In genomic region chr6:36340671-36341454, GRCh38 we compare ENCODE assay signal across 9 cellular contexts. TPM values are rescaled to one million over a fixed set of nuclear protein-coding genes. Genes with fewer than 3 reads are reported as not detected.
DNase-seq lines count a peak whose midpoint lies in the region; ATAC-seq, FAIRE-seq and TF ChIP-seq lines count a peak whose summit lies in the region.
"Had no signal": no experiment of that assay in that cellular context is flagged by ENCODE, and none has a peak within 500 bp of the region (broad histone marks: within the 10 kb centered on the region; RNA-seq: fewer than 3 reads in every experiment).

No MANE protein-coding gene starts in this region.

- peak; percentile 36 for FAIRE-seq in HTR-8/SVneo (lab: Jason Lieb, UNC)

- H3K36me3 Mint-ChIP-seq in Calu3 (ENCODE audit: insufficient read depth, unreplicated experiment) = peaks cover 5% of the 10 kb centered on the region
- no peaks in the 10 kb centered on the region for H3K36me3 Mint-ChIP-seq in activated naive CD8-positive, alpha-beta T cell treated with anti-CD3 and anti-CD28 coated beads, Interleukin-2, amount 50 U/mL, for 24 hours (ENCODE audit: low read depth)
- H3K36me3 Mint-ChIP-seq: activated naive CD8-positive, alpha-beta T cell had no signal

- no peaks in the 10 kb centered on the region for H3K9me3 ChIP-seq in prostate gland
- no peaks in the 10 kb centered on the region for H3K9me3 ChIP-seq in upper lobe of right lung

- ATAC-seq in activated naive CD8-positive, alpha-beta T cell treated with anti-CD3 and anti-CD28 coated beads, Interleukin-2, amount 50 U/mL, for 24 hours = peak; percentile 68
- ATAC-seq in left cardiac atrium (peak; percentile 82 to 87), upper lobe of right lung (peak; percentile 95)

- TF ChIP-seq CTCF in Calu3 (IDR thresholded peaks at IDR 0.05; ENCODE audit: unreplicated experiment) (peak; percentile 98), prostate gland (IDR thresholded peaks at IDR 0.05) (peak; percentile 71 to 91 (median 78)), upper lobe of right lung (IDR thresholded peaks at IDR 0.05) (peak; percentile 98)

- H3K4me3 Mint-ChIP-seq in Calu3 (ENCODE audit: low read depth, unreplicated experiment) = peak overlapping the region; percentile 58
- H3K4me3 Mint-ChIP-seq in activated naive CD8-positive, alpha-beta T cell treated with anti-CD3 and anti-CD28 coated beads, Interleukin-2, amount 50 U/mL, for 24 hours = peak overlapping the region; percentile 32
- H3K4me3 Mint-ChIP-seq: activated naive CD8-positive, alpha-beta T cell had no signal

- no peaks in the 10 kb centered on the region for H3K9me3 Mint-ChIP-seq in Calu3 (ENCODE audit: low read depth, unreplicated experiment)
- H3K9me3 Mint-ChIP-seq in activated naive CD8-positive, alpha-beta T cell treated with anti-CD3 and anti-CD28 coated beads, Interleukin-2, amount 50 U/mL, for 24 hours = no peaks in the 10 kb centered on the region

- no peak overlapping the region for H3K4me3 ChIP-seq in prostate gland
- H3K4me3 ChIP-seq in upper lobe of right lung = peak overlapping the region; percentile 25

- WGBS in prostate gland = 26% methylated on average over 35 of the region's 35 CpGs

- intact Hi-C loops in Calu3 (cut with micrococcal nuclease; ENCODE audit: unreplicated experiment) = loop anchor here (2.0 kb wide), 1 partner anchor 46 kb away; the partner anchor contains the start of gene ETV7
- intact Hi-C loops in left cardiac atrium (cut with DNase I) = no loop called here
- intact Hi-C loops in prostate gland (cut with DNase I) = no loop called here
- intact Hi-C loops in upper lobe of right lung (cut with DNase I) = no loop called here

- H3K4me1 ChIP-seq in prostate gland (replicated peaks) (no peaks in the 10 kb centered on the region), upper lobe of right lung (peaks cover 10% of the 10 kb centered on the region)

- peaks cover 21% of the 10 kb centered on the region for H3K4me1 Mint-ChIP-seq in Calu3 (ENCODE audit: low read depth, unreplicated experiment)
- peaks cover 13% of the 10 kb centered on the region for H3K4me1 Mint-ChIP-seq in activated naive CD8-positive, alpha-beta T cell treated with anti-CD3 and anti-CD28 coated beads, Interleukin-2, amount 50 U/mL, for 24 hours

- BruUV-seq in Calu3 (replicated peaks; lab: Mats Ljungman, UMichigan) = no TSS peak

- no peaks in the 10 kb centered on the region for H3K27me3 Mint-ChIP-seq in Calu3 (ENCODE audit: unreplicated experiment)
- H3K27me3 Mint-ChIP-seq in activated naive CD8-positive, alpha-beta T cell treated with anti-CD3 and anti-CD28 coated beads, Interleukin-2, amount 50 U/mL, for 24 hours = peaks cover 15% of the 10 kb centered on the region

- H3K36me3 ChIP-seq in prostate gland = no peaks in the 10 kb centered on the region
- no peaks in the 10 kb centered on the region for H3K36me3 ChIP-seq in upper lobe of right lung

- H3K27me3 ChIP-seq in prostate gland (replicated peaks; ENCODE audit: insufficient read depth) (no peaks in the 10 kb centered on the region), upper lobe of right lung (peaks cover under 1% of the 10 kb centered on the region)

- CTCF ChIA-PET in Calu3 (lab: Charles Lee) = interaction anchor here (0.6 to 2.4 kb wide), 19 partner anchors 10 to 418 kb away, joined by 3 to 20 read pairs (median 5); no protein-coding TSS in a partner anchor

- DNase-seq in Calu3 = peak; percentile 84
- peak; percentile 81 for DNase-seq in HTR-8/SVneo (ENCODE audit: insufficient read length, low spot score)
- peak; percentile 54 for DNase-seq in T follicular helper cell (ENCODE audit: low read depth)
- peak; percentile 77 for DNase-seq in activated naive CD8-positive, alpha-beta T cell treated with anti-CD3 and anti-CD28 coated beads, Interleukin-2, amount 50 U/mL, for 24 hours
- peak; percentile 81 for DNase-seq in left cardiac atrium
- DNase-seq in prostate gland (ENCODE audit: low spot score) = peak; percentile 60
- DNase-seq in upper lobe of right lung = peak; percentile 90
- no peak for DNase-seq in cerebellar nuclear complex (lab: John Stamatoyannopoulos, UW)

- no peak overlapping the region for H3K27ac Mint-ChIP-seq in Calu3 (ENCODE audit: unreplicated experiment)
- no peak overlapping the region for H3K27ac Mint-ChIP-seq in activated naive CD8-positive, alpha-beta T cell treated with anti-CD3 and anti-CD28 coated beads, Interleukin-2, amount 50 U/mL, for 24 hours
- H3K27ac Mint-ChIP-seq: activated naive CD8-positive, alpha-beta T cell had no signal

- no peak for TF ChIP-seq POLR2A in prostate gland (IDR thresholded peaks at IDR 0.05)

- no peak overlapping the region for H3K27ac ChIP-seq in prostate gland
- H3K27ac ChIP-seq in upper lobe of right lung = no peak overlapping the region

RNA-seq across cellular contexts. Expression of gene BNIP5, which starts 4.2 kb away (rescaled TPM):
- total RNA-seq in Calu3 (2022) (0.88 and 0.94 TPM in 2 replicates), left cardiac atrium (not detected), prostate gland (under 1 TPM in 1 of 2 donors, not detected in 1; 0.34 TPM), upper lobe of right lung (not detected)

RNA-seq across cellular contexts. Expression of gene ETV7, which starts 46.6 kb away (rescaled TPM):
- 2.6 and 8.7 TPM in 2 replicates for total RNA-seq in Calu3 (2022)
- under 1 TPM; 0.47 to 0.63 TPM for total RNA-seq in left cardiac atrium
- total RNA-seq in prostate gland = 1 to 10 TPM in 1 of 2 donors, under 1 TPM in 1; 0.74 to 1.8 TPM
- total RNA-seq in upper lobe of right lung = 6.3 TPM

Comparison
In these comparisons a context has a peak if more than half of its experiments do, and no peak if none do; other contexts are left out.
1. DNase-seq: peak in Calu3 (single experiment), HTR-8/SVneo (single experiment), T follicular helper cell (single experiment), activated naive CD8-positive, alpha-beta T cell treated with anti-CD3 and anti-CD28 coated beads, Interleukin-2, amount 50 U/mL, for 24 hours (single experiment), left cardiac atrium (single experiment), prostate gland (single experiment) and upper lobe of right lung (single experiment); none in cerebellar nuclear complex (0 of 2).
2. Peak in every context shown above with its lines, with median percentiles within 50 percentile points of each other: CTCF ChIP-seq and ATAC-seq.